Comparison of ENCODE assay signal across 14 cellular contexts in genomic region chr2:43831438-43832294, GRCh38. TPM values are rescaled to one million over a fixed set of nuclear protein-coding genes. Genes with fewer than 3 reads are reported as not detected.
DNase-seq lines count a peak whose midpoint lies in the region; ATAC-seq and TF ChIP-seq lines count a peak whose summit lies in the region.
"Had no signal": no experiment of that assay in that cellular context is flagged by ENCODE, and none has a peak within 500 bp of the region (broad histone marks: within the 10 kb centered on the region; RNA-seq: fewer than 3 reads in every experiment).

No MANE protein-coding gene starts in this region.

- H3K36me3 ChIP-seq in breast epithelium (no peaks in the 10 kb centered on the region), mesodermal cell (ENCODE audit: control insufficient read depth, insufficient read depth, low read length) (no peaks in the 10 kb centered on the region), upper lobe of left lung (no peaks in the 10 kb centered on the region)
- H3K36me3 ChIP-seq: BLaER1 had no signal

- no TSS peak for BruUV-seq in MCF 10A (replicated peaks; lab: Mats Ljungman, UMichigan)

- H3K27me3 ChIP-seq in breast epithelium (peaks cover 0 to 18% of the 10 kb centered on the region in 2 donors), upper lobe of left lung (peaks cover 0 to 8% (median 2%) of the 10 kb centered on the region in 4 donors)
- H3K27me3 ChIP-seq: BLaER1 had no signal

- H3K4me3 Mint-ChIP-seq in MCF 10A (ENCODE audit: unreplicated experiment) = no peak overlapping the region
- H3K4me3 Mint-ChIP-seq in dendritic cell treated with granulocyte-macrophage colony-stimulating factor and Interleukin-4, amounts not matched to agents 40 ng/mL and 50 ng/mL, for 4 days = peak overlapping the region; percentile 7
- no peak overlapping the region for H3K4me3 Mint-ChIP-seq in activated T-cell treated with anti-CD3 and anti-CD28 coated beads, Interleukin-2, amount 50 U/mL, for 24 hours

- no peak overlapping the region for H3K27ac Mint-ChIP-seq in MCF 10A (ENCODE audit: low read depth, unreplicated experiment)
- no peak overlapping the region for H3K27ac Mint-ChIP-seq in dendritic cell treated with granulocyte-macrophage colony-stimulating factor and Interleukin-4, amounts not matched to agents 40 ng/mL and 50 ng/mL, for 4 days
- no peak overlapping the region for H3K27ac Mint-ChIP-seq in activated T-cell treated with anti-CD3 and anti-CD28 coated beads, Interleukin-2, amount 50 U/mL, for 24 hours

- no peak for TF ChIP-seq POLR2A in breast epithelium (IDR thresholded peaks at IDR 0.05)
- TF ChIP-seq POLR2A in upper lobe of left lung (IDR thresholded peaks at IDR 0.05) = no peak

- H3K4me1 ChIP-seq in breast epithelium (no peaks in the 10 kb centered on the region), mesodermal cell (ENCODE audit: control insufficient read depth, insufficient read depth, low read length, poor library complexity, severe bottlenecking) (no peaks in the 10 kb centered on the region), upper lobe of left lung (peaks cover 0 to 8% (median 0%) of the 10 kb centered on the region in 4 donors)
- H3K4me1 ChIP-seq: BLaER1 had no signal

- no peaks in the 10 kb centered on the region for H3K9me3 Mint-ChIP-seq in MCF 10A (ENCODE audit: unreplicated experiment)
- H3K9me3 Mint-ChIP-seq in dendritic cell treated with granulocyte-macrophage colony-stimulating factor and Interleukin-4, amounts not matched to agents 40 ng/mL and 50 ng/mL, for 4 days = no peaks in the 10 kb centered on the region
- H3K9me3 Mint-ChIP-seq in activated T-cell treated with anti-CD3 and anti-CD28 coated beads, Interleukin-2, amount 50 U/mL, for 24 hours = no peaks in the 10 kb centered on the region

- H3K4me3 ChIP-seq in breast epithelium = peak overlapping the region in 2 of 3 donors; percentile 15 to 55
- peak overlapping the region; percentile 16 for H3K4me3 ChIP-seq in mesodermal cell (ENCODE audit: extremely low read depth, insufficient read depth, low read length, poor library complexity, severe bottlenecking)
- H3K4me3 ChIP-seq in upper lobe of left lung = peak overlapping the region in 3 of 4 donors; percentile 7 to 25 (median 21)
- H3K4me3 ChIP-seq: BLaER1, GM12878 had no signal

- H3K9me3 ChIP-seq in breast epithelium (no peaks in the 10 kb centered on the region), mesodermal cell (ENCODE audit: control insufficient read depth, low read length) (no peaks in the 10 kb centered on the region), upper lobe of left lung (no peaks in the 10 kb centered on the region)
- H3K9me3 ChIP-seq: BLaER1 had no signal

- TF ChIP-seq EP300 in upper lobe of left lung (IDR thresholded peaks at IDR 0.05) = no peak

- DNase-seq in breast epithelium (ENCODE audit: low spot score in 2 of 2) (no peak), MCF 10A (ENCODE audit: unreplicated experiment) (no peak), upper lobe of left lung (peak in 1 of 2 donors; percentile 84), NCI-H2029 (lab: John Stamatoyannopoulos, UW) (no peak)
- no peak for DNase-seq in stimulated activated CD4-positive, alpha-beta T cell treated with anti-CD3 and anti-CD28 coated beads, Interleukin-1b, Interleukin-23, amount 100 ng/mL, for 48 hours
- no peak for DNase-seq in activated T-cell treated with anti-CD3 and anti-CD28 coated beads, Interleukin-2, amount 50 U/mL, for 24 hours
- DNase-seq: activated T-cell treated with anti-CD3 and anti-CD28 coated beads, Interleukin-2, amount 50 U/mL, for 1 hour; NCI-H226; stimulated activated CD4-positive, alpha-beta T cell treated with anti-CD3 and anti-CD28 coated beads, Interleukin-4, amount 100 ng/mL, for 1 hour had no signal

- peaks cover 46% of the 10 kb centered on the region for H3K27me3 Mint-ChIP-seq in MCF 10A (ENCODE audit: insufficient read depth, unreplicated experiment)
- H3K27me3 Mint-ChIP-seq in dendritic cell treated with granulocyte-macrophage colony-stimulating factor and Interleukin-4, amounts not matched to agents 40 ng/mL and 50 ng/mL, for 4 days = peaks cover 49% of the 10 kb centered on the region
- H3K27me3 Mint-ChIP-seq in activated T-cell treated with anti-CD3 and anti-CD28 coated beads, Interleukin-2, amount 50 U/mL, for 24 hours = peaks cover 31% of the 10 kb centered on the region

- 34 to 44% methylated on average over 30 to 43 of the region's 56 CpGs for WGBS in mesodermal cell (ENCODE audit: insufficient coverage in 2 of 2), 2 experiments
- WGBS in upper lobe of left lung, 2 donors = 10 to 13% methylated on average over 40 to 53 of the region's 56 CpGs

- intact Hi-C loops in breast epithelium (cut with DNase I; ENCODE audit: low total_unique reads) (no loop called here), MCF 10A (cut with micrococcal nuclease) (no loop called here)
- intact Hi-C loops in dendritic cell treated with granulocyte-macrophage colony-stimulating factor and Interleukin-4, amounts not matched to agents 40 ng/mL and 50 ng/mL, for 4 days (cut with micrococcal nuclease) = no loop called here

- peak; percentile 19 to 53 for ATAC-seq in upper lobe of left lung (ENCODE audit: low FRiP score in 2 of 2)
- ATAC-seq: GM12878 had no signal

- H3K4me1 Mint-ChIP-seq in MCF 10A (ENCODE audit: insufficient read depth, unreplicated experiment) = no peaks in the 10 kb centered on the region
- H3K4me1 Mint-ChIP-seq in dendritic cell treated with granulocyte-macrophage colony-stimulating factor and Interleukin-4, amounts not matched to agents 40 ng/mL and 50 ng/mL, for 4 days (ENCODE audit: low read depth) = peaks cover 6% of the 10 kb centered on the region
- peaks cover 4% of the 10 kb centered on the region for H3K4me1 Mint-ChIP-seq in activated T-cell treated with anti-CD3 and anti-CD28 coated beads, Interleukin-2, amount 50 U/mL, for 24 hours (ENCODE audit: low read depth)

- H3K36me3 Mint-ChIP-seq in MCF 10A (ENCODE audit: insufficient read depth, unreplicated experiment) = no peaks in the 10 kb centered on the region
- H3K36me3 Mint-ChIP-seq in dendritic cell treated with granulocyte-macrophage colony-stimulating factor and Interleukin-4, amounts not matched to agents 40 ng/mL and 50 ng/mL, for 4 days (ENCODE audit: low read depth) = no peaks in the 10 kb centered on the region
- H3K36me3 Mint-ChIP-seq in activated T-cell treated with anti-CD3 and anti-CD28 coated beads, Interleukin-2, amount 50 U/mL, for 24 hours (ENCODE audit: low read depth) = no peaks in the 10 kb centered on the region

- POLR2A ChIA-PET in MCF 10A (lab: Yijun Ruan, JAX) = no interaction called here

- H3K27ac ChIP-seq in breast epithelium (no peak overlapping the region), mesodermal cell (ENCODE audit: low read depth, low read length, severe bottlenecking) (no peak overlapping the region), upper lobe of left lung (no peak overlapping the region)
- H3K27ac ChIP-seq: BLaER1 had no signal

- CTCF ChIA-PET in MCF 10A (lab: Yijun Ruan, JAX) = no interaction called here

- TF ChIP-seq CTCF in breast epithelium (IDR thresholded peaks at IDR 0.05) = no peak
- no peak for TF ChIP-seq CTCF in MCF 10A (IDR thresholded peaks at IDR 0.05; ENCODE audit: unreplicated experiment)
- TF ChIP-seq CTCF in upper lobe of left lung (IDR thresholded peaks at IDR 0.05) = no peak

RNA-seq across cellular contexts. Expression of gene ABCG5, which starts 7.0 kb away (rescaled TPM):
- not detected for total RNA-seq in breast epithelium
- not detected in 2 replicates for total RNA-seq in MCF 10A (2022)
- not detected for polyA plus RNA-seq in mesodermal cell (2013, experiment 1 of 2)
- polyA plus RNA-seq in mesodermal cell (2013, experiment 2 of 2) = not detected
- total RNA-seq in upper lobe of left lung = under 1 TPM in 1 of 6 donors, not detected in 5; 0.09 TPM
- total RNA-seq: GM12878, lung microvascular endothelial cell had no signal
- polyA plus RNA-seq: GM12878 had no signal

RNA-seq across cellular contexts. Expression of gene ABCG8, which starts 7.1 kb away (rescaled TPM):
- under 1 TPM in 1 of 3 donors, not detected in 2; 0.15 TPM for total RNA-seq in breast epithelium
- total RNA-seq in MCF 10A (2022) = not detected in 2 replicates
- polyA plus RNA-seq in mesodermal cell (2013, experiment 1 of 2) = not detected
- polyA plus RNA-seq in mesodermal cell (2013, experiment 2 of 2) = not detected
- total RNA-seq in upper lobe of left lung = under 1 TPM in 2 of 6 donors, not detected in 4; 0.10 to 0.20 TPM
- total RNA-seq: GM12878, lung microvascular endothelial cell had no signal
- polyA plus RNA-seq: GM12878 had no signal

RNA-seq across cellular contexts. Expression of gene DYNC2LI1, which starts 57.8 kb away (rescaled TPM):
- total RNA-seq in breast epithelium = 10 to 100 TPM; 30.9 to 52.1 (median 40.6) TPM
- total RNA-seq in MCF 10A (2022) = 13.0 and 16.6 TPM in 2 replicates
- 24.1 TPM for polyA plus RNA-seq in mesodermal cell (2013, experiment 1 of 2)
- polyA plus RNA-seq in mesodermal cell (2013, experiment 2 of 2) = 30.9 TPM
- 10 to 100 TPM; 15.8 to 58.2 (median 18.1) TPM for total RNA-seq in upper lobe of left lung
